In genomic region chr17:75875940-75876189, GRCh38 we compare ENCODE assay signal across 12 cellular contexts. TPM values are rescaled to one million over a fixed set of nuclear protein-coding genes. Genes with fewer than 3 reads are reported as not detected.
DNase-seq lines count a peak whose midpoint lies in the region; ATAC-seq, FAIRE-seq and TF ChIP-seq lines count a peak whose summit lies in the region.
"Had no signal": no experiment of that assay in that cellular context is flagged by ENCODE, and none has a peak within 500 bp of the region (broad histone marks: within the 10 kb centered on the region; RNA-seq: fewer than 3 reads in every experiment).

No MANE protein-coding gene starts in this region.

- H3K27ac Mint-ChIP-seq in stimulated activated naive CD8-positive, alpha-beta T cell treated with anti-CD3 and anti-CD28 coated beads, Interleukin-15, Interleukin-2, amounts not matched to agents 100 ng/mL and 50 ng/mL, for 24 hours = peak overlapping the region; percentile 86
- H3K27ac Mint-ChIP-seq in astrocyte (ENCODE audit: unreplicated experiment) = no peak overlapping the region

- H3K9me3 ChIP-seq in astrocyte (ENCODE audit: insufficient read depth, low read depth, low read length) = no peaks in the 10 kb centered on the region
- H3K9me3 ChIP-seq in mucosa of stomach (ENCODE audit: control insufficient read depth, low read length) = no peaks in the 10 kb centered on the region

- no peak overlapping the region for H3K27ac ChIP-seq in astrocyte (ENCODE audit: low read depth, low read length)
- H3K27ac ChIP-seq: cardiac muscle cell had no signal

- H3K4me1 ChIP-seq in astrocyte (ENCODE audit: insufficient read depth, low read length) (peaks cover 37% of the 10 kb centered on the region), mucosa of stomach (ENCODE audit: control insufficient read depth, insufficient read depth, low read length) (peaks cover 60% of the 10 kb centered on the region)

- H3K36me3 Mint-ChIP-seq in stimulated activated naive CD8-positive, alpha-beta T cell treated with anti-CD3 and anti-CD28 coated beads, Interleukin-15, Interleukin-2, amounts not matched to agents 100 ng/mL and 50 ng/mL, for 24 hours (ENCODE audit: low read depth) = no peaks in the 10 kb centered on the region
- peaks cover 2% of the 10 kb centered on the region for H3K36me3 Mint-ChIP-seq in astrocyte (ENCODE audit: low read depth, unreplicated experiment)
- H3K36me3 Mint-ChIP-seq: type B pancreatic cell had no signal

- peak overlapping the region; percentile 25 for H2AFZ ChIP-seq in astrocyte (ENCODE audit: low read depth, low read length)

- no peak overlapping the region for H3K4me3 ChIP-seq in astrocyte (ENCODE audit: insufficient read depth, low read depth, low read length)
- peak overlapping the region; percentile 94 for H3K4me3 ChIP-seq in mucosa of stomach (ENCODE audit: low read length)
- H3K4me3 ChIP-seq: cardiac muscle cell had no signal

- peak overlapping the region; percentile 85 for H3K4me3 Mint-ChIP-seq in stimulated activated naive CD8-positive, alpha-beta T cell treated with anti-CD3 and anti-CD28 coated beads, Interleukin-15, Interleukin-2, amounts not matched to agents 100 ng/mL and 50 ng/mL, for 24 hours
- H3K4me3 Mint-ChIP-seq in astrocyte (ENCODE audit: unreplicated experiment) = no peak overlapping the region

- H3K9ac ChIP-seq in astrocyte (ENCODE audit: low read length) = no peak overlapping the region
- H3K9ac ChIP-seq in mucosa of stomach (ENCODE audit: low read length) = peak overlapping the region; percentile 87

- H3K79me2 ChIP-seq in astrocyte (ENCODE audit: insufficient read depth, low read length) = no peaks in the 10 kb centered on the region

- H3K9me3 Mint-ChIP-seq in stimulated activated naive CD8-positive, alpha-beta T cell treated with anti-CD3 and anti-CD28 coated beads, Interleukin-15, Interleukin-2, amounts not matched to agents 100 ng/mL and 50 ng/mL, for 24 hours = no peaks in the 10 kb centered on the region
- H3K9me3 Mint-ChIP-seq in astrocyte (ENCODE audit: unreplicated experiment) = no peaks in the 10 kb centered on the region
- H3K9me3 Mint-ChIP-seq: nephron, type B pancreatic cell had no signal

- peaks cover 5% of the 10 kb centered on the region for H3K27me3 Mint-ChIP-seq in stimulated activated naive CD8-positive, alpha-beta T cell treated with anti-CD3 and anti-CD28 coated beads, Interleukin-15, Interleukin-2, amounts not matched to agents 100 ng/mL and 50 ng/mL, for 24 hours
- H3K27me3 Mint-ChIP-seq in astrocyte (ENCODE audit: low read depth, unreplicated experiment) = peaks cover 7% of the 10 kb centered on the region

- H3K4me1 Mint-ChIP-seq in stimulated activated naive CD8-positive, alpha-beta T cell treated with anti-CD3 and anti-CD28 coated beads, Interleukin-15, Interleukin-2, amounts not matched to agents 100 ng/mL and 50 ng/mL, for 24 hours (ENCODE audit: low read depth) = peaks cover 26% of the 10 kb centered on the region
- H3K4me1 Mint-ChIP-seq in astrocyte (ENCODE audit: low read depth, unreplicated experiment) = peaks cover 13% of the 10 kb centered on the region

- H3K4me2 ChIP-seq in astrocyte (ENCODE audit: low read length) = peak overlapping the region; percentile 93

- H3K27me3 ChIP-seq in astrocyte (ENCODE audit: insufficient read depth, low read length) (no peaks in the 10 kb centered on the region), mucosa of stomach (ENCODE audit: control insufficient read depth, insufficient read depth, low read length) (no peaks in the 10 kb centered on the region)

- intact Hi-C loops in posterior vena cava (cut with DNase I) = loop anchor here in 1 of 2 donors (5.0 kb wide), 1 partner anchor 99 kb away; a partner anchor contains a TSS

- no peak for FAIRE-seq in astrocyte (lab: Jason Lieb, UNC)

- DNase-seq in stimulated activated naive CD8-positive, alpha-beta T cell treated with anti-CD3 and anti-CD28 coated beads, Interleukin-15, Interleukin-2, amounts not matched to agents 100 U/mL and 50 U/mL, for 24 hours = no peak
- DNase-seq in astrocyte (ENCODE audit: low read depth) (no peak), posterior vena cava (ENCODE audit: low spot score) (no peak), SKM-1 treated with dmso at 0.1 percent for 144 hours (lab: John Stamatoyannopoulos, UW; ENCODE audit: unreplicated experiment) (no peak), NCI-H1048 (lab: John Stamatoyannopoulos, UW) (no peak)
- DNase-seq: NK-92 treated with Interleukin-12 subunit alpha and Interleukin-12 subunit beta, amount 100 ng/mL, for 24 hours had no signal

- no peak for ATAC-seq in stimulated activated naive CD8-positive, alpha-beta T cell treated with anti-CD3 and anti-CD28 coated beads, Interleukin-15, Interleukin-2, amounts not matched to agents 100 U/mL and 50 U/mL, for 24 hours
- no peak for ATAC-seq in GM21576 (IDR thresholded peaks at IDR 0.05; ENCODE audit: unreplicated experiment)

- H4K20me1 ChIP-seq in astrocyte (ENCODE audit: insufficient read depth, low read length) = peaks cover 4% of the 10 kb centered on the region

- TF ChIP-seq CTCF in astrocyte (IDR thresholded peaks at IDR 0.05; ENCODE audit: insufficient read depth, low read depth, low read length) = no peak

- H3K36me3 ChIP-seq in astrocyte (ENCODE audit: insufficient read depth, low read length) = no peaks in the 10 kb centered on the region
- no peaks in the 10 kb centered on the region for H3K36me3 ChIP-seq in mucosa of stomach (ENCODE audit: control insufficient read depth, insufficient read depth, low read length)
- H3K36me3 ChIP-seq: cardiac muscle cell had no signal

RNA-seq across cellular contexts. Expression of gene TRIM47, which starts 2.5 kb away (rescaled TPM):
- total RNA-seq in astrocyte (5.6 and 5.9 TPM in 2 replicates), posterior vena cava (10 to 100 TPM; 60.8 to 70.9 TPM)

RNA-seq across cellular contexts. Expression of gene WBP2, which starts 20.7 kb away (rescaled TPM):
- total RNA-seq in astrocyte (65.6 and 72.6 TPM in 2 replicates), posterior vena cava (100 to 1,000 TPM in 1 of 2 donors, 10 to 100 TPM in 1; 75.8 to 111 TPM)

RNA-seq across cellular contexts. Expression of gene TRIM65, which starts 20.9 kb away (rescaled TPM):
- 15.4 and 20.1 TPM in 2 replicates for total RNA-seq in astrocyte
- 10 to 100 TPM; 12.8 to 15.7 TPM for total RNA-seq in posterior vena cava

RNA-seq across cellular contexts. Expression of gene MRPL38, which starts 28.8 kb away (rescaled TPM):
- total RNA-seq in astrocyte (58.9 and 65.6 TPM in 2 replicates), posterior vena cava (10 to 100 TPM; 49.3 to 55.5 TPM)

RNA-seq across cellular contexts. Expression of gene UNC13D, which starts 31.7 kb away (rescaled TPM):
- total RNA-seq in astrocyte = 2.5 and 2.7 TPM in 2 replicates
- 10 to 100 TPM in 1 of 2 donors, 1 to 10 TPM in 1; 7.3 to 15.1 TPM for total RNA-seq in posterior vena cava
